In genomic region chr9:132878695-132879064, GRCh38 we compare ENCODE assay signal across 8 cellular contexts. TPM values are rescaled to one million over a fixed set of nuclear protein-coding genes. Genes with fewer than 3 reads are reported as not detected.
DNase-seq lines count a peak whose midpoint lies in the region; ATAC-seq, FAIRE-seq and TF ChIP-seq lines count a peak whose summit lies in the region.

TSS of gene SPACA9 (plus strand) at chr9:132878898. CDS start at chr9:132883948, 5,050 bp downstream.

- no peaks in the 10 kb centered on the region for H4K20me1 ChIP-seq in endothelial cell of umbilical vein (replicated peaks; ENCODE audit: control insufficient read depth, extremely low read depth, insufficient read depth, low read length)

- H3K9me3 ChIP-seq in KOPT-K1 (ENCODE audit: insufficient read depth, low read length, poor library complexity, severe bottlenecking) (no peaks in the 10 kb centered on the region), endothelial cell of umbilical vein (replicated peaks; ENCODE audit: control insufficient read depth, insufficient read depth, low read length) (no peaks in the 10 kb centered on the region), mesodermal cell (ENCODE audit: control insufficient read depth, low read length) (no peaks in the 10 kb centered on the region)

- H3K9me1 ChIP-seq in endothelial cell of umbilical vein (replicated peaks; ENCODE audit: control insufficient read depth, extremely low read depth, insufficient read depth, low read length), result no peaks in the 10 kb centered on the region

- CTCF ChIA-PET in activated CD4-positive, alpha-beta memory T cell treated with anti-CD3 and anti-CD28 coated beads, Interleukin-2, amount 10 ng/mL, durations not matched to agents 7 days and 5 days (lab: Charles Lee), result interaction anchor here (1.1 to 1.2 kb wide), 2 partner anchors 23 to 24 kb away, joined by 4 to 5 read pairs; no protein-coding TSS in a partner anchor
- CTCF ChIA-PET in endothelial cell of umbilical vein (lab: Charles Lee), result interaction anchor here (2.3 kb wide), 1 partner anchor 23 kb away, joined by 12 read pairs; no protein-coding TSS in a partner anchor

- peaks cover 33% of the 10 kb centered on the region for H3K4me1 Mint-ChIP-seq in activated CD4-positive, alpha-beta memory T cell treated with anti-CD3 and anti-CD28 coated beads, Interleukin-2, amount 10 ng/mL, durations not matched to agents 7 days and 5 days

- BruUV-seq in endothelial cell of umbilical vein (replicated peaks; lab: Mats Ljungman, UMichigan), result no TSS peak

- POLR2A ChIA-PET in activated CD4-positive, alpha-beta memory T cell treated with anti-CD3 and anti-CD28 coated beads, Interleukin-2, amount 10 ng/mL, durations not matched to agents 7 days and 5 days (lab: Charles Lee), result interaction anchor here (1.0 to 2.6 kb wide), 5 partner anchors 11 to 208 kb away, joined by 3 to 11 read pairs (median 5); partner anchors contain the start of genes DDX31 and GTF3C4
- POLR2A ChIA-PET in endothelial cell of umbilical vein (lab: Charles Lee), result no interaction called here

- peak within 1 kb of the TSS; percentile 92 for H3K9ac ChIP-seq in endothelial cell of umbilical vein (replicated peaks; ENCODE audit: extremely low read depth, insufficient read depth, low read length)

- dilution Hi-C loops in endothelial cell of umbilical vein (cut with MboI; ENCODE audit: extremely low pct_ligation_motif_present, low sequenced_read_pairs), result no loop called here

- peaks cover 13% of the 10 kb centered on the region for H3K27me3 Mint-ChIP-seq in activated CD4-positive, alpha-beta memory T cell treated with anti-CD3 and anti-CD28 coated beads, Interleukin-2, amount 10 ng/mL, durations not matched to agents 7 days and 5 days

- H3K4me1 ChIP-seq in endothelial cell of umbilical vein (ENCODE audit: control insufficient read depth, extremely low read depth, insufficient read depth, low read length), result peaks cover 2% of the 10 kb centered on the region
- H3K4me1 ChIP-seq in mesodermal cell (ENCODE audit: control insufficient read depth, insufficient read depth, low read length, poor library complexity, severe bottlenecking), result peaks cover 6% of the 10 kb centered on the region

- H3K27me3 ChIP-seq in endothelial cell of umbilical vein (ENCODE audit: control insufficient read depth in 2 of 2, insufficient read depth in 2 of 2, low read length in 2 of 2), result peaks cover 0 to 3% of the 10 kb centered on the region in 2 experiments

- no peaks in the 10 kb centered on the region for H3K79me2 ChIP-seq in endothelial cell of umbilical vein (ENCODE audit: control insufficient read depth, insufficient read depth, low read length)

- no peaks in the 10 kb centered on the region for H3K9me3 Mint-ChIP-seq in activated CD4-positive, alpha-beta memory T cell treated with anti-CD3 and anti-CD28 coated beads, Interleukin-2, amount 10 ng/mL, durations not matched to agents 7 days and 5 days

- peak within 1 kb of the TSS; percentile 87 for H3K4me2 ChIP-seq in endothelial cell of umbilical vein (ENCODE audit: insufficient read depth, low read length)

- TF ChIP-seq POLR2A in endothelial cell of umbilical vein (IDR thresholded peaks at IDR 0.05; ENCODE audit: low read depth, low read length), result no peak

- no peak for ATAC-seq in stimulated activated naive CD8-positive, alpha-beta T cell treated with anti-CD3 and anti-CD28 coated beads, Interleukin-15, Interleukin-2, amounts not matched to agents 100 U/mL and 50 U/mL, for 24 hours
- ATAC-seq in GM18519 (IDR thresholded peaks at IDR 0.05; ENCODE audit: low FRiP score, unreplicated experiment), result no peak
- ATAC-seq in HG03139 (IDR thresholded peaks at IDR 0.05; ENCODE audit: unreplicated experiment), result no peak

- DNase-seq in D341Med (ENCODE audit: low spot score) (peak; percentile 79), endothelial cell of umbilical vein (ENCODE audit: low read depth, low spot score) (peak; percentile 46)
- peak; percentile 40 for DNase-seq in activated CD4-positive, alpha-beta memory T cell treated with anti-CD3 and anti-CD28 coated beads, Interleukin-2, amount 10 ng/mL, durations not matched to agents 7 days and 5 days
- DNase-seq in stimulated activated naive CD8-positive, alpha-beta T cell treated with anti-CD3 and anti-CD28 coated beads, Interleukin-15, Interleukin-2, amounts not matched to agents 100 U/mL and 50 U/mL, for 24 hours, result peak; percentile 57

- H3K36me3 ChIP-seq in KOPT-K1 (ENCODE audit: insufficient read depth, low read length) (no peaks in the 10 kb centered on the region), endothelial cell of umbilical vein (ENCODE audit: control insufficient read depth in 2 of 2, extremely low read depth in 1 of 2, insufficient read depth in 2 of 2, low read length in 2 of 2) (no peaks in the 10 kb centered on the region), mesodermal cell (ENCODE audit: control insufficient read depth, insufficient read depth, low read length) (no peaks in the 10 kb centered on the region)

- peak within 1 kb of the TSS; percentile 76 for H3K27ac Mint-ChIP-seq in activated CD4-positive, alpha-beta memory T cell treated with anti-CD3 and anti-CD28 coated beads, Interleukin-2, amount 10 ng/mL, durations not matched to agents 7 days and 5 days

- intact Hi-C loops in endothelial cell of umbilical vein (cut with micrococcal nuclease), result loop anchor here (2.0 kb wide), 1 partner anchor 66 kb away; the partner anchor contains the start of gene TSC1

- H3K4me3 ChIP-seq in endothelial cell of umbilical vein (replicated peaks in 1 of 3; ENCODE audit: insufficient read depth in 1 of 3, low read depth in 1 of 3, low read length in 3 of 3) (peak within 1 kb of the TSS; percentile 80 to 99 (median 96)), mesodermal cell (ENCODE audit: extremely low read depth, insufficient read depth, low read length, poor library complexity, severe bottlenecking) (peak within 1 kb of the TSS; percentile 95)

- H2AFZ ChIP-seq in endothelial cell of umbilical vein (ENCODE audit: low read depth, low read length), result peak within 1 kb of the TSS; percentile 99

- TF ChIP-seq CTCF in endothelial cell of umbilical vein (IDR thresholded peaks at IDR 0.05; ENCODE audit: extremely low read depth in 1 of 2, insufficient read depth in 1 of 2, low read depth in 1 of 2, low read length in 2 of 2), result no peak

- FAIRE-seq in endothelial cell of umbilical vein (lab: Jason Lieb, UNC), result no peak

- peak within 1 kb of the TSS; percentile 88 for H3K27ac ChIP-seq in KOPT-K1 (ENCODE audit: low read depth, low read length, poor library complexity, severe bottlenecking)
- H3K27ac ChIP-seq in endothelial cell of umbilical vein (ENCODE audit: insufficient read depth, low read depth, low read length), result peak within 1 kb of the TSS; percentile 74
- H3K27ac ChIP-seq in mesodermal cell (ENCODE audit: low read depth, low read length, severe bottlenecking), result peak within 1 kb of the TSS; percentile 59

- peak within 1 kb of the TSS; percentile 78 for H3K4me3 Mint-ChIP-seq in activated CD4-positive, alpha-beta memory T cell treated with anti-CD3 and anti-CD28 coated beads, Interleukin-2, amount 10 ng/mL, durations not matched to agents 7 days and 5 days

- 7 to 10% methylated on average over 14 to 17 of the region's 28 CpGs for WGBS in mesodermal cell (ENCODE audit: insufficient coverage in 2 of 2), 2 experiments

- no peaks in the 10 kb centered on the region for H3K36me3 Mint-ChIP-seq in activated CD4-positive, alpha-beta memory T cell treated with anti-CD3 and anti-CD28 coated beads, Interleukin-2, amount 10 ng/mL, durations not matched to agents 7 days and 5 days (ENCODE audit: low read depth)

TF ChIP-seq in endothelial cell of umbilical vein, 7 proteins besides CTCF, POLR2A, EP300 and RAD21:
- no peak for TF ChIP-seq MAX (IDR thresholded peaks at IDR 0.05; ENCODE audit: insufficient read depth, insufficient read length)
- TF ChIP-seq FOS (IDR thresholded peaks at IDR 0.05; ENCODE audit: borderline replicate concordance, insufficient read depth, low read length), result no peak
- no peak for TF ChIP-seq MYC (IDR thresholded peaks at IDR 0.05; ENCODE audit: low read depth, low read length)
- no peak for TF ChIP-seq JUN (IDR thresholded peaks at IDR 0.05; ENCODE audit: borderline replicate concordance, insufficient read depth, insufficient read length, low read depth)
- no peak for TF ChIP-seq GATA2 (IDR thresholded peaks at IDR 0.05; ENCODE audit: insufficient read depth, insufficient read length, low read depth, low read length)
- no peak for TF ChIP-seq POLR2AphosphoS5 (IDR thresholded peaks at IDR 0.05; ENCODE audit: insufficient read depth, low read depth, low read length)
- no peak for TF ChIP-seq EZH2 (IDR thresholded peaks at IDR 0.05; ENCODE audit: borderline replicate concordance, low read depth, low read length, severe bottlenecking)

RNA-seq across cellular contexts. Expression of gene SPACA9, which starts in this region (rescaled TPM):
- 1 to 10 TPM; 3.2 to 3.6 TPM for total RNA-seq in activated CD4-positive, alpha-beta memory T cell treated with anti-CD3 and anti-CD28 coated beads, Interleukin-2, amount 10 ng/mL, durations not matched to agents 7 days and 5 days
- total RNA-seq in endothelial cell of umbilical vein, result 3.6 and 4.7 TPM in 2 replicates
- polyA plus RNA-seq in endothelial cell of umbilical vein, result 2.6 and 3.3 TPM in 2 replicates
- polyA plus RNA-seq in endothelial cell of umbilical vein (2011; cell fraction: cytosol; rRNA removed), result 2.8 and 3.0 TPM in 2 replicates
- 1.3 and 1.9 TPM in 2 replicates for polyA plus RNA-seq in endothelial cell of umbilical vein (2011; cell fraction: nucleus; rRNA removed)
- 1.8 and 5.5 TPM in 2 replicates for polyA plus RNA-seq in endothelial cell of umbilical vein (2012)
- 1.4 and 2.1 TPM in 2 replicates for polyA minus RNA-seq in endothelial cell of umbilical vein
- 4.5 TPM for polyA minus RNA-seq in endothelial cell of umbilical vein (2011; cell fraction: cytosol; rRNA and poly(A)+ RNA removed)
- polyA minus RNA-seq in endothelial cell of umbilical vein (2011; cell fraction: nucleus; rRNA and poly(A)+ RNA removed), result 0.34 TPM in 1 of 2 replicates, not detected in the other
- polyA plus RNA-seq in mesodermal cell (2013, experiment 1 of 2), result 5.6 TPM
- 6.4 TPM for polyA plus RNA-seq in mesodermal cell (2013, experiment 2 of 2)
